1 cellular context compared by ENCODE assay signal in genomic region chr7:129801882-129802281, GRCh38.
TF ChIP-seq lines count a peak whose summit lies in the region.

No MANE protein-coding gene starts in this region.

TF ChIP-seq in H1, 55 proteins besides CTCF, POLR2A, EP300 and RAD21:
- TF ChIP-seq KDM1A (IDR thresholded peaks at IDR 0.05; ENCODE audit: borderline replicate concordance, low read length) (no peak), TAF1 (IDR thresholded peaks at IDR 0.05; ENCODE audit: low read depth, low read length) (no peak), EGR1 (IDR thresholded peaks at IDR 0.05; ENCODE audit: borderline replicate concordance, low read depth, low read length) (no peak), TBP (IDR thresholded peaks at IDR 0.05; ENCODE audit: low read depth, low read length) (no peak), JUND (IDR thresholded peaks at IDR 0.05; ENCODE audit: low read length) (no peak), HDAC2 (IDR thresholded peaks at IDR 0.05; ENCODE audit: borderline replicate concordance in 1 of 2, low read depth in 2 of 2, low read length in 2 of 2) (no peak), RBBP5 (IDR thresholded peaks at IDR 0.05; ENCODE audit: borderline replicate concordance, low read depth, low read length) (no peak), SIRT6 (IDR thresholded peaks at IDR 0.05; ENCODE audit: low read length) (no peak), PHF8 (conservative IDR thresholded peaks at IDR 0.05; ENCODE audit: low read depth, low read length) (no peak), BCL11A (IDR thresholded peaks at IDR 0.05; ENCODE audit: low read depth in 2 of 2, low read length in 2 of 2) (no peak), RXRA (IDR thresholded peaks at IDR 0.05; ENCODE audit: insufficient read depth, low read depth, low read length) (no peak)
